Comparison of ENCODE assay signal across 8 cellular contexts in genomic region chr16:67843343-67843765, GRCh38. TPM values are rescaled to one million over a fixed set of nuclear protein-coding genes. Genes with fewer than 3 reads are reported as not detected.
DNase-seq lines count a peak whose midpoint lies in the region; ATAC-seq and TF ChIP-seq lines count a peak whose summit lies in the region.

No MANE protein-coding gene starts in this region.

- H3K4me3 ChIP-seq in iPS-20b (ENCODE audit: low read length) (peak overlapping the region; percentile 90), testis (peak overlapping the region; percentile 87 to 96)

- DNase-seq in activated CD4-positive, alpha-beta T cell treated with anti-CD3 and anti-CD28 coated beads, Interleukin-2, amount 10 ng/mL, durations not matched to agents 24 days and 14 days = no peak
- DNase-seq in activated CD4-positive, alpha-beta T cell treated with anti-CD3 and anti-CD28 coated beads, Interleukin-2, amount 50 U/mL, for 1 hour = no peak
- DNase-seq in testis = no peak
- no peak for DNase-seq in hippocampal formation (lab: John Stamatoyannopoulos, UW)

- WGBS in testis, 2 donors = 2 to 5% methylated on average over 8 to 11 of the region's 11 CpGs

- peak overlapping the region; percentile 94 for H3K27ac Mint-ChIP-seq in activated CD4-positive, alpha-beta T cell treated with anti-CD3 and anti-CD28 coated beads, Interleukin-2, amount 10 ng/mL, durations not matched to agents 24 days and 14 days
- peak overlapping the region; percentile 88 for H3K27ac Mint-ChIP-seq in activated naive CD4-positive, alpha-beta T cell treated with anti-CD3 and anti-CD28 coated beads, Interleukin-2, amount 50 U/mL, for 24 hours

- no peaks in the 10 kb centered on the region for H3K36me3 ChIP-seq in iPS-20b (ENCODE audit: insufficient read depth, low read depth, low read length)
- H3K36me3 ChIP-seq in testis (ENCODE audit: low read depth, missing control alignments) = no peaks in the 10 kb centered on the region

- intact Hi-C loops in activated CD4-positive, alpha-beta T cell treated with anti-CD3 and anti-CD28 coated beads, Interleukin-2, amount 10 ng/mL, durations not matched to agents 24 days and 14 days (cut with micrococcal nuclease) = loop anchor here (10.0 kb wide), 1 partner anchor 599 kb away; the partner anchor contains the start of genes FHOD1 and SLC9A5
- intact Hi-C loops in testis (cut with DNase I; ENCODE audit: low total_unique reads) = no loop called here

- H3K27ac ChIP-seq in iPS-20b (ENCODE audit: low read length) = no peak overlapping the region
- H3K27ac ChIP-seq in testis = peak overlapping the region; percentile 37 to 100

- no peak for TF ChIP-seq CTCF in testis (IDR thresholded peaks at IDR 0.05)

- H3K27me3 ChIP-seq in iPS-20b (ENCODE audit: insufficient read depth, low read length) = no peaks in the 10 kb centered on the region
- H3K27me3 ChIP-seq in testis = no peaks in the 10 kb centered on the region

- peak overlapping the region; percentile 87; the same call in 1 of the 2 replicates for H3K9ac ChIP-seq in iPS-20b (ENCODE audit: low read depth, low read length)

- ATAC-seq in HG02981 (IDR thresholded peaks at IDR 0.05; ENCODE audit: unreplicated experiment) (no peak), HG02642 (IDR thresholded peaks at IDR 0.05; ENCODE audit: poor library complexity, unreplicated experiment) (no peak)

- peak overlapping the region; percentile 88 for H3K4me3 Mint-ChIP-seq in activated CD4-positive, alpha-beta T cell treated with anti-CD3 and anti-CD28 coated beads, Interleukin-2, amount 10 ng/mL, durations not matched to agents 24 days and 14 days
- peak overlapping the region; percentile 91 for H3K4me3 Mint-ChIP-seq in activated naive CD4-positive, alpha-beta T cell treated with anti-CD3 and anti-CD28 coated beads, Interleukin-2, amount 50 U/mL, for 24 hours

- H3K9me3 ChIP-seq in iPS-20b (ENCODE audit: insufficient read depth, low read depth, low read length) (no peaks in the 10 kb centered on the region), testis (no peaks in the 10 kb centered on the region)

- no peaks in the 10 kb centered on the region for H3K27me3 Mint-ChIP-seq in activated CD4-positive, alpha-beta T cell treated with anti-CD3 and anti-CD28 coated beads, Interleukin-2, amount 10 ng/mL, durations not matched to agents 24 days and 14 days
- no peaks in the 10 kb centered on the region for H3K27me3 Mint-ChIP-seq in activated naive CD4-positive, alpha-beta T cell treated with anti-CD3 and anti-CD28 coated beads, Interleukin-2, amount 50 U/mL, for 24 hours

- peaks cover 32% of the 10 kb centered on the region for H3K4me1 Mint-ChIP-seq in activated CD4-positive, alpha-beta T cell treated with anti-CD3 and anti-CD28 coated beads, Interleukin-2, amount 10 ng/mL, durations not matched to agents 24 days and 14 days
- H3K4me1 Mint-ChIP-seq in activated naive CD4-positive, alpha-beta T cell treated with anti-CD3 and anti-CD28 coated beads, Interleukin-2, amount 50 U/mL, for 24 hours = peaks cover 45% of the 10 kb centered on the region

- H3K4me1 ChIP-seq in iPS-20b (ENCODE audit: insufficient read depth, low read length) = peaks cover 38% of the 10 kb centered on the region
- H3K4me1 ChIP-seq in testis = peaks cover 33% of the 10 kb centered on the region

- no peak for TF ChIP-seq POLR2A in testis (IDR thresholded peaks at IDR 0.05)

- H3K9me3 Mint-ChIP-seq in activated CD4-positive, alpha-beta T cell treated with anti-CD3 and anti-CD28 coated beads, Interleukin-2, amount 10 ng/mL, durations not matched to agents 24 days and 14 days = no peaks in the 10 kb centered on the region
- H3K9me3 Mint-ChIP-seq in activated naive CD4-positive, alpha-beta T cell treated with anti-CD3 and anti-CD28 coated beads, Interleukin-2, amount 50 U/mL, for 24 hours = no peaks in the 10 kb centered on the region

- peaks cover 14% of the 10 kb centered on the region for H3K36me3 Mint-ChIP-seq in activated CD4-positive, alpha-beta T cell treated with anti-CD3 and anti-CD28 coated beads, Interleukin-2, amount 10 ng/mL, durations not matched to agents 24 days and 14 days (ENCODE audit: low read depth)
- H3K36me3 Mint-ChIP-seq in activated naive CD4-positive, alpha-beta T cell treated with anti-CD3 and anti-CD28 coated beads, Interleukin-2, amount 50 U/mL, for 24 hours = no peaks in the 10 kb centered on the region

RNA-seq across cellular contexts. Expression of gene THAP11, which starts 1.2 kb away (rescaled TPM):
- 46.4 and 48.7 TPM in 2 replicates for total RNA-seq in activated CD4-positive, alpha-beta T cell treated with anti-CD3 and anti-CD28 coated beads, Interleukin-2, amount 10 ng/mL, durations not matched to agents 24 days and 14 days
- 10 to 100 TPM; 56.8 to 59.7 TPM for total RNA-seq in testis
- polyA plus RNA-seq in testis (ENCODE audit: insufficient read depth, low read depth, low replicate concordance) = 24.0 TPM

RNA-seq across cellular contexts. Expression of gene NUTF2, which starts 3.4 kb away (rescaled TPM):
- total RNA-seq in activated CD4-positive, alpha-beta T cell treated with anti-CD3 and anti-CD28 coated beads, Interleukin-2, amount 10 ng/mL, durations not matched to agents 24 days and 14 days = 184 and 188 TPM in 2 replicates
- total RNA-seq in testis = 100 to 1,000 TPM; 239 to 297 TPM
- 121 TPM for polyA plus RNA-seq in testis (ENCODE audit: insufficient read depth, low read depth, low replicate concordance)

RNA-seq across cellular contexts. Expression of gene CENPT, which starts 4.1 kb away (rescaled TPM):
- total RNA-seq in activated CD4-positive, alpha-beta T cell treated with anti-CD3 and anti-CD28 coated beads, Interleukin-2, amount 10 ng/mL, durations not matched to agents 24 days and 14 days = 37.0 and 44.5 TPM in 2 replicates
- 100 to 1,000 TPM; 115 to 154 TPM for total RNA-seq in testis
- 108 TPM for polyA plus RNA-seq in testis (ENCODE audit: insufficient read depth, low read depth, low replicate concordance)

RNA-seq across cellular contexts. Expression of gene EDC4, which starts 29.5 kb away (rescaled TPM):
- 112 and 122 TPM in 2 replicates for total RNA-seq in activated CD4-positive, alpha-beta T cell treated with anti-CD3 and anti-CD28 coated beads, Interleukin-2, amount 10 ng/mL, durations not matched to agents 24 days and 14 days
- 100 to 1,000 TPM; 106 to 107 TPM for total RNA-seq in testis
- polyA plus RNA-seq in testis (ENCODE audit: insufficient read depth, low read depth, low replicate concordance) = 96.7 TPM

RNA-seq across cellular contexts. Expression of gene TSNAXIP1, which starts 36.7 kb away (rescaled TPM):
- 0.65 and 0.80 TPM in 2 replicates for total RNA-seq in activated CD4-positive, alpha-beta T cell treated with anti-CD3 and anti-CD28 coated beads, Interleukin-2, amount 10 ng/mL, durations not matched to agents 24 days and 14 days
- total RNA-seq in testis = 10 to 100 TPM; 31.3 to 40.4 TPM
- 93.7 TPM for polyA plus RNA-seq in testis (ENCODE audit: insufficient read depth, low read depth, low replicate concordance)
